In the genomic region with DNA sequence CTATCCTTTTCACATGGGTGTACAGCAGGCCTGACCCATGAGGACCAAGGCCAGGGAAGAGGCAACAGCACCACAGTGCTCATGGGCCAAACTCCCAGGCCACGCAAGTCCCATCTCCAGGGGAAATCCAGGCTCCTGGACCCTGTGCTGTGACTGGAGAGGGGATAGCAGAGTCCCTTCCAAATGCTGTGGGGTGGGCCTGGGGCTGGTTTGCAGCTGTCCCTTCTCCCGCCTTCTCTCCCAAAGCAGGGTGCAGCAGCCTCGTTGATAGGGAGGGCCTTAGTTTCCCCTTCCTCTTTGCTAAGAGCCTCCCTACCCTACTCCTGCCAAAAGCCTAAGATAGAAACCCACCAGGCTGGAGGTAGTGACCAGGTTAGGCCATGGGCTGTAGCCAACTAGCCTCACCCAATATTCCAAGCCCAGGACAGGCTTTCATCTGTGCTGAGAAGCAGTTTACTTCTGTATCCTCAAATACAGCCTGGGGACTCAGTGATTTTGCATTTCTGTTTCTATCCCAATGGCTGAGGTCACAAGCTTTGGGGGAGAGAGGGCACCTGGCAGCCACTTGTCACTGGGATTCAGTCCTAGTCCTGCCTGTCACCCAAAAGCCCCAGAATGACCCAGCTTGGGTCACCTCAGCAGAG, we compare ENCODE assay signal across 8 cellular contexts. TPM values are rescaled to one million over a fixed set of nuclear protein-coding genes. Genes with fewer than 3 reads are reported as not detected.
DNase-seq lines count a peak whose midpoint lies in the region; ATAC-seq and TF ChIP-seq lines count a peak whose summit lies in the region.

No MANE protein-coding gene starts in this region.

- H3K4me1 ChIP-seq in DND-41 (ENCODE audit: insufficient read depth, low read length) (peaks cover 15% of the 10 kb centered on the region), PC-9 (replicated peaks; ENCODE audit: insufficient read depth) (peaks cover 41% of the 10 kb centered on the region)

- intact Hi-C loops in PC-9 (cut with micrococcal nuclease; ENCODE audit: unreplicated experiment), result no loop called here

- POLR2A ChIA-PET in PC-9 (lab: Charles Lee; ENCODE audit: unreplicated experiment), result interaction anchor here (0.6 to 0.9 kb wide), 3 partner anchors 15 to 490 kb away, joined by 4 to 27 read pairs (median 6); no protein-coding TSS in a partner anchor

- no peak for DNase-seq in DND-41
- no peak for DNase-seq in PC-9
- no peak for DNase-seq in epithelial cell of prostate (ENCODE audit: low read depth, low spot score)
- no peak for DNase-seq in progenitor cell of endocrine pancreas (ENCODE audit: low spot score, unreplicated experiment)
- DNase-seq in H4 (ENCODE audit: low spot score), result no peak
- DNase-seq in globus pallidus (ENCODE audit: low spot score), result no peak
- no peak for DNase-seq in HUDEP-2 (lab: John Stamatoyannopoulos, UW; ENCODE audit: unreplicated experiment in 76 of 76)

- H3K4me3 ChIP-seq in DND-41 (ENCODE audit: low read depth in 1 of 2, low read length in 2 of 2) (no peak overlapping the region), PC-9 (peak overlapping the region; percentile 88; the same call in 1 of the 2 replicates)

- H3K27ac Mint-ChIP-seq in progenitor cell of endocrine pancreas, result no peak overlapping the region

- H2AFZ ChIP-seq in DND-41 (ENCODE audit: low read depth, low read length), result no peak overlapping the region
- peak overlapping the region; percentile 90; the same call in 1 of the 2 replicates for H2AFZ ChIP-seq in PC-9

- no peak overlapping the region for H3K9ac ChIP-seq in DND-41 (ENCODE audit: low read depth, low read length)

- BruUV-seq in PC-9 (replicated peaks; lab: Mats Ljungman, UMichigan), result TSS peak; percentile 47

- H3K27me3 Mint-ChIP-seq in progenitor cell of endocrine pancreas, result peaks cover 17% of the 10 kb centered on the region

- ATAC-seq in DND-41 (ENCODE audit: insufficient read depth, low read depth) (no peak), GM21423 (IDR thresholded peaks at IDR 0.05; ENCODE audit: unreplicated experiment) (no peak)

- peak overlapping the region; percentile 61 for H3K4me3 Mint-ChIP-seq in progenitor cell of endocrine pancreas (ENCODE audit: low read depth)

- H3K36me3 ChIP-seq in DND-41 (ENCODE audit: insufficient read depth, low read length), result no peaks in the 10 kb centered on the region
- no peaks in the 10 kb centered on the region for H3K36me3 ChIP-seq in PC-9 (ENCODE audit: low read depth)

- peaks cover 18% of the 10 kb centered on the region for H4K20me1 ChIP-seq in DND-41 (ENCODE audit: insufficient read depth, low read length)
- H4K20me1 ChIP-seq in PC-9 (ENCODE audit: insufficient read depth), result peaks cover 6% of the 10 kb centered on the region; the same call in 1 of the 2 replicates

- H3K9me2 ChIP-seq in PC-9 (ENCODE audit: insufficient read depth), result no peaks in the 10 kb centered on the region

- H3K9me3 ChIP-seq in DND-41 (ENCODE audit: insufficient read depth, low read length, severe bottlenecking) (no peaks in the 10 kb centered on the region), PC-9 (ENCODE audit: insufficient read depth, low read depth) (no peaks in the 10 kb centered on the region)

- no peak overlapping the region for H3K27ac ChIP-seq in DND-41 (ENCODE audit: low read length)
- no peak overlapping the region for H3K27ac ChIP-seq in PC-9
- H3K27ac ChIP-seq in epithelial cell of prostate, result peak overlapping the region; percentile 60

- peaks cover 5% of the 10 kb centered on the region for H3K36me3 Mint-ChIP-seq in progenitor cell of endocrine pancreas (ENCODE audit: insufficient read depth)

- H3K79me2 ChIP-seq in DND-41 (ENCODE audit: insufficient read depth, low read length), result no peaks in the 10 kb centered on the region
- peaks cover 19% of the 10 kb centered on the region for H3K79me2 ChIP-seq in PC-9 (ENCODE audit: low read depth)

- CTCF ChIA-PET in PC-9 (lab: Charles Lee), result no interaction called here

- H3K9me3 Mint-ChIP-seq in progenitor cell of endocrine pancreas (ENCODE audit: low read depth), result no peaks in the 10 kb centered on the region

- TF ChIP-seq CTCF in DND-41 (IDR thresholded peaks at IDR 0.05; ENCODE audit: borderline replicate concordance, extremely low read depth, low read length, poor library complexity, severe bottlenecking), result no peak
- TF ChIP-seq CTCF in PC-9 (conservative IDR thresholded peaks at IDR 0.05), result no peak
- no peak for TF ChIP-seq CTCF in progenitor cell of endocrine pancreas (IDR thresholded peaks at IDR 0.05; ENCODE audit: unreplicated experiment)

- peaks cover 18% of the 10 kb centered on the region for H3F3A ChIP-seq in PC-9 (ENCODE audit: insufficient read depth, low read depth)

- H3K27me3 ChIP-seq in DND-41 (ENCODE audit: insufficient read depth, low read length, poor library complexity) (no peaks in the 10 kb centered on the region), PC-9 (ENCODE audit: insufficient read depth, low read depth) (no peaks in the 10 kb centered on the region)

- H3K4me2 ChIP-seq in DND-41 (ENCODE audit: insufficient read depth, low read length), result peak overlapping the region; percentile 30; the same call in 1 of the 2 replicates
- peak overlapping the region; percentile 94 for H3K4me2 ChIP-seq in PC-9

- peaks cover 3% of the 10 kb centered on the region for H3K4me1 Mint-ChIP-seq in progenitor cell of endocrine pancreas (ENCODE audit: low read depth)

RNA-seq across cellular contexts. Expression of a gene that starts 1.4 kb away (rescaled TPM):
- total RNA-seq in PC-9 (2021) (184 and 194 TPM in 2 replicates), progenitor cell of endocrine pancreas (61.4 and 65.6 TPM in 2 replicates)
- total RNA-seq in H4 (2014; rRNA removed; shearing (Covaris generic)), result 0.17 and 0.18 TPM in 2 replicates

RNA-seq across cellular contexts. Expression of a gene that starts 13.6 kb away (rescaled TPM):
- total RNA-seq in PC-9 (2021) (0.18 and 0.35 TPM in 2 replicates), progenitor cell of endocrine pancreas (0.16 and 0.19 TPM in 2 replicates)
- total RNA-seq in H4 (2014; rRNA removed; shearing (Covaris generic)), result not detected in 2 replicates

RNA-seq across cellular contexts. Expression of a gene that starts 24.6 kb away (rescaled TPM):
- total RNA-seq in PC-9 (2021) (122 and 130 TPM in 2 replicates), progenitor cell of endocrine pancreas (116 and 122 TPM in 2 replicates)
- total RNA-seq in H4 (2014; rRNA removed; shearing (Covaris generic)), result 19.0 and 44.2 TPM in 2 replicates

RNA-seq across cellular contexts. Expression of a gene that starts 26.5 kb away (rescaled TPM):
- total RNA-seq in PC-9 (2021), result 76.3 and 84.8 TPM in 2 replicates
- 55.9 and 69.7 TPM in 2 replicates for total RNA-seq in progenitor cell of endocrine pancreas
- total RNA-seq in H4 (2014; rRNA removed; shearing (Covaris generic)), result 45.0 and 50.5 TPM in 2 replicates

RNA-seq across cellular contexts. Expression of a gene that starts 36.9 kb away (rescaled TPM):
- total RNA-seq in PC-9 (2021) (106 and 137 TPM in 2 replicates), progenitor cell of endocrine pancreas (50.1 and 52.8 TPM in 2 replicates)
- total RNA-seq in H4 (2014; rRNA removed; shearing (Covaris generic)), result 46.9 and 53.4 TPM in 2 replicates

Comparison
In these comparisons a context has a peak if more than half of its experiments do, and no peak if none do; other contexts are left out.
1. RNA of a gene that starts 1.4 kb away (total RNA-seq): 184 to 194 TPM in PC-9 and 61.4 to 65.6 TPM in progenitor cell of endocrine pancreas; 0.17 to 0.18 TPM in H4; every median in the first group is over 10 times any median in the second.